In genomic region chr2:39778233-39778632, GRCh38 we compare ENCODE assay signal across 8 cellular contexts. TPM values are rescaled to one million over a fixed set of nuclear protein-coding genes. Genes with fewer than 3 reads are reported as not detected.
DNase-seq lines count a peak whose midpoint lies in the region; ATAC-seq and TF ChIP-seq lines count a peak whose summit lies in the region.

No MANE protein-coding gene starts in this region.

- 6% methylated on average over 2 of the region's 2 CpGs for WGBS in right cardiac atrium

- H3K27ac Mint-ChIP-seq in activated CD4-positive, alpha-beta T cell treated with anti-CD3 and anti-CD28 coated beads, Interleukin-2, amount 10 ng/mL, durations not matched to agents 7 days and 5 days = peak overlapping the region; percentile 90
- peak overlapping the region; percentile 93 for H3K27ac Mint-ChIP-seq in stimulated activated memory B cell treated with anti-CD40 and anti-IgM and Interleukin-4, amounts not matched to agents 10 μg/mL and 1 μg/mL and 100 μg/mL, for 72 hours

- no peak for TF ChIP-seq CTCF in WERI-Rb-1 (IDR thresholded peaks at IDR 0.05; ENCODE audit: low read depth, low read length)

- H3K4me3 ChIP-seq in WERI-Rb-1 (ENCODE audit: low read depth, low read length) = peak overlapping the region; percentile 96
- peak overlapping the region; percentile 58 for H3K4me3 ChIP-seq in right cardiac atrium (ENCODE audit: low read length)

- no peaks in the 10 kb centered on the region for H3K9me3 ChIP-seq in WERI-Rb-1 (ENCODE audit: severe bottlenecking)
- no peaks in the 10 kb centered on the region for H3K9me3 ChIP-seq in right cardiac atrium (ENCODE audit: control insufficient read depth, low read length)

- H3K4me1 ChIP-seq in right cardiac atrium (ENCODE audit: control insufficient read depth, insufficient read depth, low read length) = peaks cover 3% of the 10 kb centered on the region

- no peaks in the 10 kb centered on the region for H3K9me3 Mint-ChIP-seq in activated CD4-positive, alpha-beta T cell treated with anti-CD3 and anti-CD28 coated beads, Interleukin-2, amount 10 ng/mL, durations not matched to agents 7 days and 5 days
- H3K9me3 Mint-ChIP-seq in stimulated activated memory B cell treated with anti-CD40 and anti-IgM and Interleukin-4, amounts not matched to agents 10 μg/mL and 1 μg/mL and 100 μg/mL, for 72 hours = no peaks in the 10 kb centered on the region

- H3K36me3 Mint-ChIP-seq in activated CD4-positive, alpha-beta T cell treated with anti-CD3 and anti-CD28 coated beads, Interleukin-2, amount 10 ng/mL, durations not matched to agents 7 days and 5 days (ENCODE audit: low read depth) = peaks cover 20% of the 10 kb centered on the region
- H3K36me3 Mint-ChIP-seq in stimulated activated memory B cell treated with anti-CD40 and anti-IgM and Interleukin-4, amounts not matched to agents 10 μg/mL and 1 μg/mL and 100 μg/mL, for 72 hours = no peaks in the 10 kb centered on the region

- H3K4me1 Mint-ChIP-seq in activated CD4-positive, alpha-beta T cell treated with anti-CD3 and anti-CD28 coated beads, Interleukin-2, amount 10 ng/mL, durations not matched to agents 7 days and 5 days = peaks cover 57% of the 10 kb centered on the region
- H3K4me1 Mint-ChIP-seq in stimulated activated memory B cell treated with anti-CD40 and anti-IgM and Interleukin-4, amounts not matched to agents 10 μg/mL and 1 μg/mL and 100 μg/mL, for 72 hours = peaks cover 58% of the 10 kb centered on the region

- CTCF ChIA-PET in activated CD4-positive, alpha-beta T cell treated with anti-CD3 and anti-CD28 coated beads, Interleukin-2, amount 10 ng/mL, durations not matched to agents 7 days and 5 days (lab: Charles Lee) = no interaction called here

- H3K27me3 ChIP-seq in WERI-Rb-1 (ENCODE audit: insufficient read depth, low read depth, severe bottlenecking) (no peaks in the 10 kb centered on the region), right cardiac atrium (ENCODE audit: control insufficient read depth, insufficient read depth) (no peaks in the 10 kb centered on the region)

- ATAC-seq in right cardiac atrium (no peak), GM18907 (IDR thresholded peaks at IDR 0.05; ENCODE audit: unreplicated experiment) (no peak)
- ATAC-seq in stimulated activated memory B cell treated with anti-CD40 and anti-IgM and Interleukin-4, amounts not matched to agents 10 μg/mL and 1 μg/mL and 100 μg/mL, for 72 hours = no peak

- peak overlapping the region; percentile 88 for H3K4me3 Mint-ChIP-seq in activated CD4-positive, alpha-beta T cell treated with anti-CD3 and anti-CD28 coated beads, Interleukin-2, amount 10 ng/mL, durations not matched to agents 7 days and 5 days
- peak overlapping the region; percentile 92 for H3K4me3 Mint-ChIP-seq in stimulated activated memory B cell treated with anti-CD40 and anti-IgM and Interleukin-4, amounts not matched to agents 10 μg/mL and 1 μg/mL and 100 μg/mL, for 72 hours

- peaks cover 38% of the 10 kb centered on the region for H3K36me3 ChIP-seq in WERI-Rb-1

- POLR2A ChIA-PET in activated CD4-positive, alpha-beta T cell treated with anti-CD3 and anti-CD28 coated beads, Interleukin-2, amount 10 ng/mL, durations not matched to agents 7 days and 5 days (lab: Charles Lee) = no interaction called here

- intact Hi-C loops in right cardiac atrium (cut with DNase I) = no loop called here

- DNase-seq in activated CD4-positive, alpha-beta T cell treated with anti-CD3 and anti-CD28 coated beads, Interleukin-2, amount 10 ng/mL, durations not matched to agents 7 days and 5 days = no peak
- DNase-seq in activated CD4-positive, alpha-beta T cell treated with anti-CD3 and anti-CD28 coated beads for 4 hours = no peak
- DNase-seq in WERI-Rb-1 = no peak
- DNase-seq in right cardiac atrium = no peak
- DNase-seq in activated gamma-delta T cell (lab: John Stamatoyannopoulos, UW) = no peak
- no peak for DNase-seq in DMS79 treated with DMSO at 0.1 percent for 48 hours (lab: John Stamatoyannopoulos, UW)

- no peaks in the 10 kb centered on the region for H3K27me3 Mint-ChIP-seq in activated CD4-positive, alpha-beta T cell treated with anti-CD3 and anti-CD28 coated beads, Interleukin-2, amount 10 ng/mL, durations not matched to agents 7 days and 5 days
- H3K27me3 Mint-ChIP-seq in stimulated activated memory B cell treated with anti-CD40 and anti-IgM and Interleukin-4, amounts not matched to agents 10 μg/mL and 1 μg/mL and 100 μg/mL, for 72 hours = no peaks in the 10 kb centered on the region

- H3K27ac ChIP-seq in WERI-Rb-1 = peak overlapping the region; percentile 94
- H3K27ac ChIP-seq in right cardiac atrium (ENCODE audit: low read length) = no peak overlapping the region

RNA-seq across cellular contexts. Expression of gene THUMPD2, which starts 0.8 kb away (rescaled TPM):
- 10 to 100 TPM; 11.5 to 12.9 TPM for total RNA-seq in activated CD4-positive, alpha-beta T cell treated with anti-CD3 and anti-CD28 coated beads, Interleukin-2, amount 10 ng/mL, durations not matched to agents 7 days and 5 days
- 10 to 100 TPM in 1 of 4 donors, 1 to 10 TPM in 3; 7.3 to 10.6 (median 8.5) TPM for total RNA-seq in right cardiac atrium
- 6.5 TPM for polyA plus RNA-seq in right cardiac atrium
